ENCODE assay signal across 12 cellular contexts in genomic region chr14:65080954-65081747, GRCh38. TPM values are rescaled to one million over a fixed set of nuclear protein-coding genes. Genes with fewer than 3 reads are reported as not detected.
DNase-seq lines count a peak whose midpoint lies in the region; ATAC-seq, FAIRE-seq and TF ChIP-seq lines count a peak whose summit lies in the region.
"Had no signal": no experiment of that assay in that cellular context is flagged by ENCODE, and none has a peak within 500 bp of the region (broad histone marks: within the 10 kb centered on the region; RNA-seq: fewer than 3 reads in every experiment).

No MANE protein-coding gene starts in this region.

- ATAC-seq in HG02623 (IDR thresholded peaks at IDR 0.05; ENCODE audit: unreplicated experiment) = no peak

- WGBS in endodermal cell (ENCODE audit: insufficient coverage in 1 of 2, insufficient read length in 1 of 2), 2 experiments = 85 to 93% methylated on average over 2 of the region's 2 CpGs
- 46 to 51% methylated on average over 2 of the region's 2 CpGs for WGBS in tibial nerve, 2 donors

- CTCF ChIA-PET in activated naive CD4-positive, alpha-beta T cell treated with anti-CD3 and anti-CD28 coated beads for 36 hours (lab: Charles Lee) = interaction anchor here (0.7 to 1.5 kb wide), 2 partner anchors 8 to 18 kb away, joined by 3 read pairs; no protein-coding TSS in a partner anchor
- CTCF ChIA-PET in activated naive CD4-positive, alpha-beta T cell treated with anti-CD3 and anti-CD28 coated beads, Interleukin-2, amount 10 ng/mL, durations not matched to agents 7 days and 5 days (lab: Charles Lee) = no interaction called here

- H3K9me3 ChIP-seq in endodermal cell (ENCODE audit: control insufficient read depth, low read length) (peaks cover 35% of the 10 kb centered on the region), mucosa of rectum (ENCODE audit: control insufficient read depth in 2 of 2, low read length in 2 of 2) (no peaks in the 10 kb centered on the region), tibial nerve (no peaks in the 10 kb centered on the region)

- H3K4me3 ChIP-seq in endodermal cell (ENCODE audit: low read length) = peak overlapping the region; percentile 28
- peak overlapping the region in 1 of 2 donors; percentile 11 for H3K4me3 ChIP-seq in mucosa of rectum (ENCODE audit: low read length in 2 of 2)
- H3K4me3 ChIP-seq in tibial nerve = no peak overlapping the region

- no peak for TF ChIP-seq POLR2A in tibial nerve (IDR thresholded peaks at IDR 0.05)

- peaks cover 2% of the 10 kb centered on the region for H3K9me3 Mint-ChIP-seq in activated naive CD4-positive, alpha-beta T cell treated with anti-CD3 and anti-CD28 coated beads for 36 hours
- peaks cover 3% of the 10 kb centered on the region for H3K9me3 Mint-ChIP-seq in activated naive CD4-positive, alpha-beta T cell treated with anti-CD3 and anti-CD28 coated beads, Interleukin-2, amount 10 ng/mL, durations not matched to agents 7 days and 5 days
- peaks cover 10% of the 10 kb centered on the region for H3K9me3 Mint-ChIP-seq in endodermal cell

- H3K9ac ChIP-seq in endodermal cell (ENCODE audit: extremely low read depth, low read length, poor library complexity, severe bottlenecking) (no peak overlapping the region), mucosa of rectum (ENCODE audit: low read depth in 1 of 2, low read length in 2 of 2) (peak overlapping the region in 1 of 2 donors; percentile 32)

- H3K4me1 Mint-ChIP-seq in activated naive CD4-positive, alpha-beta T cell treated with anti-CD3 and anti-CD28 coated beads for 36 hours (ENCODE audit: low read depth) = peaks cover 68% of the 10 kb centered on the region
- H3K4me1 Mint-ChIP-seq in activated naive CD4-positive, alpha-beta T cell treated with anti-CD3 and anti-CD28 coated beads, Interleukin-2, amount 10 ng/mL, durations not matched to agents 7 days and 5 days = peaks cover 45% of the 10 kb centered on the region
- peaks cover 10% of the 10 kb centered on the region for H3K4me1 Mint-ChIP-seq in endodermal cell

- intact Hi-C loops in activated naive CD4-positive, alpha-beta T cell treated with anti-CD3 and anti-CD28 coated beads for 36 hours (cut with micrococcal nuclease) = loop anchor here (2.0 kb wide), 1 partner anchor 18 kb away; no protein-coding TSS in a partner anchor

- H3K36me3 Mint-ChIP-seq in activated naive CD4-positive, alpha-beta T cell treated with anti-CD3 and anti-CD28 coated beads for 36 hours (ENCODE audit: low read depth) = peaks cover 53% of the 10 kb centered on the region
- H3K36me3 Mint-ChIP-seq in activated naive CD4-positive, alpha-beta T cell treated with anti-CD3 and anti-CD28 coated beads, Interleukin-2, amount 10 ng/mL, durations not matched to agents 7 days and 5 days = peaks cover 82% of the 10 kb centered on the region
- H3K36me3 Mint-ChIP-seq in endodermal cell (ENCODE audit: low read depth) = peaks cover 67% of the 10 kb centered on the region

- H3K27ac Mint-ChIP-seq in activated naive CD4-positive, alpha-beta T cell treated with anti-CD3 and anti-CD28 coated beads for 36 hours = peak overlapping the region; percentile 44
- no peak overlapping the region for H3K27ac Mint-ChIP-seq in activated naive CD4-positive, alpha-beta T cell treated with anti-CD3 and anti-CD28 coated beads, Interleukin-2, amount 10 ng/mL, durations not matched to agents 7 days and 5 days
- H3K27ac Mint-ChIP-seq in endodermal cell = no peak overlapping the region

- no peak for TF ChIP-seq EP300 in tibial nerve (IDR thresholded peaks at IDR 0.05)

- no peak for FAIRE-seq in D721Med (lab: Jason Lieb, UNC)
- FAIRE-seq: urothelium cell line had no signal

- H3K36me3 ChIP-seq in endodermal cell (ENCODE audit: control insufficient read depth, insufficient read depth, low read length) = peaks cover 77% of the 10 kb centered on the region
- peaks cover 39 to 51% of the 10 kb centered on the region in 2 donors for H3K36me3 ChIP-seq in mucosa of rectum (ENCODE audit: control insufficient read depth in 2 of 2, insufficient read depth in 2 of 2, low read length in 2 of 2)
- H3K36me3 ChIP-seq in tibial nerve = peaks cover 0 to 59% (median 0%) of the 10 kb centered on the region in 3 donors

- no peak for DNase-seq in activated naive CD4-positive, alpha-beta T cell treated with anti-CD3 and anti-CD28 coated beads for 36 hours
- DNase-seq in activated naive CD4-positive, alpha-beta T cell treated with anti-CD3 and anti-CD28 coated beads, Interleukin-2, amount 10 ng/mL, durations not matched to agents 7 days and 5 days = no peak
- DNase-seq in endodermal cell (no peak), tibial nerve (ENCODE audit: low spot score in 2 of 2) (no peak), D721Med (ENCODE audit: insufficient read length, low spot score) (no peak), NCI-H1092 treated with DMSO at 0.1 percent for 48 hours (lab: John Stamatoyannopoulos, UW) (no peak)
- DNase-seq: amniotic stem cell; midbrain; stimulated activated CD4-positive, alpha-beta T cell treated with anti-CD3 and anti-CD28 coated beads, Interleukin-2, amount 100 ng/mL, for 24 hours had no signal

- H3K27ac ChIP-seq in endodermal cell (ENCODE audit: low read depth, low read length) = no peak overlapping the region
- peak overlapping the region; percentile 71 to 86 for H3K27ac ChIP-seq in mucosa of rectum (ENCODE audit: low read depth in 2 of 2, low read length in 2 of 2)
- H3K27ac ChIP-seq in tibial nerve = peak overlapping the region in 3 of 4 donors; percentile 38 to 67 (median 43)

- H3K27me3 ChIP-seq in endodermal cell (ENCODE audit: control insufficient read depth, insufficient read depth, low read length, poor library complexity, severe bottlenecking) = no peaks in the 10 kb centered on the region
- no peaks in the 10 kb centered on the region for H3K27me3 ChIP-seq in mucosa of rectum (ENCODE audit: control insufficient read depth in 2 of 2, insufficient read depth in 2 of 2, low read length in 2 of 2)
- H3K27me3 ChIP-seq in tibial nerve = no peaks in the 10 kb centered on the region

- peaks cover 3% of the 10 kb centered on the region for H3K4me1 ChIP-seq in endodermal cell (ENCODE audit: control insufficient read depth, insufficient read depth, low read length)
- H3K4me1 ChIP-seq in mucosa of rectum (ENCODE audit: control insufficient read depth in 2 of 2, insufficient read depth in 2 of 2, low read length in 2 of 2) = peaks cover 26 to 28% of the 10 kb centered on the region in 2 donors
- peaks cover 0 to 62% (median 20%) of the 10 kb centered on the region in 4 donors for H3K4me1 ChIP-seq in tibial nerve

- H3K4me3 Mint-ChIP-seq in activated naive CD4-positive, alpha-beta T cell treated with anti-CD3 and anti-CD28 coated beads for 36 hours = no peak overlapping the region
- no peak overlapping the region for H3K4me3 Mint-ChIP-seq in activated naive CD4-positive, alpha-beta T cell treated with anti-CD3 and anti-CD28 coated beads, Interleukin-2, amount 10 ng/mL, durations not matched to agents 7 days and 5 days
- no peak overlapping the region for H3K4me3 Mint-ChIP-seq in endodermal cell

- TF ChIP-seq CTCF in endodermal cell (conservative IDR thresholded peaks at IDR 0.05) (no peak), tibial nerve (IDR thresholded peaks at IDR 0.05) (no peak), D721Med (IDR thresholded peaks at IDR 0.05; ENCODE audit: insufficient read depth, missing control alignments) (no peak)

- no peaks in the 10 kb centered on the region for H3K27me3 Mint-ChIP-seq in activated naive CD4-positive, alpha-beta T cell treated with anti-CD3 and anti-CD28 coated beads for 36 hours (ENCODE audit: low read depth)
- no peaks in the 10 kb centered on the region for H3K27me3 Mint-ChIP-seq in activated naive CD4-positive, alpha-beta T cell treated with anti-CD3 and anti-CD28 coated beads, Interleukin-2, amount 10 ng/mL, durations not matched to agents 7 days and 5 days
- no peaks in the 10 kb centered on the region for H3K27me3 Mint-ChIP-seq in endodermal cell (ENCODE audit: insufficient read depth)

RNA-seq across cellular contexts. Expression of gene MAX, which starts 21.2 kb away (rescaled TPM):
- 10 to 100 TPM; 67.9 to 75.1 TPM for total RNA-seq in activated naive CD4-positive, alpha-beta T cell treated with anti-CD3 and anti-CD28 coated beads for 36 hours
- total RNA-seq in endodermal cell (10 to 100 TPM; 44.3 to 49.0 TPM), tibial nerve (10 to 100 TPM; 49.4 to 70.4 (median 55.6) TPM)
- polyA plus RNA-seq in endodermal cell (2013, experiment 1 of 2) = 36.4 TPM
- 30.5 TPM for polyA plus RNA-seq in endodermal cell (2013, experiment 2 of 2)
